8 cellular contexts compared by ENCODE assay signal in the genomic region with DNA sequence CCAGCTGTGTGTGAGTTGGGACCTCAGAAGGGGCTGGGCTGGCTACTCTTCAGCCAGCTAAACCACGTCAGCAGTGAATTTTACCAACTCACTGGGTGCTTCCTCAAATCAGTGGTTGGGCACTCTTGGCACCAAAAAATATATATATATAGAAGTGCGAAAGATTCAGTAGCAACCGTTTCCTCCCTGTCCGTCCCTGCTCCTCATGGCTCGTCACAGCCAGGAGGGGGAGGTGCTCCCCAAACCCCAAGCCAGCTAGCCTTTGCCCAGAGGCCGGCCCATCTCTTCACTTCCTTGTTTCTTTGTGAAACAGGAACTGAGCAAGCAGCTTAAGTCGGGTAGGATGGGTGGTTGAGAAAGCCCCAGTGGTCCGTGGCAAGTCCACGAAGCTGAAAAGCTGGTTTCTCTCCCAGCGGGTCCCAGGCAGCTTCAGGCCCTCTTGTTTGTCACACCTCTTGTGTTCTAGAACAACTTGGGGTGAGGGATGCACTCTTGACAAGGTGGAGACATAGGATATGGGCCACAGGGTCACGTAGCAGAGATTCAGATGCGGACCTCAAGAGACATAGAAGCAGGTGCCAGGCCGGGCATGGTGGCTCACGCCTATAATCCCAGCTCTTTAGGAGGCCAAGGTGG. TPM values are rescaled to one million over a fixed set of nuclear protein-coding genes. Genes with fewer than 3 reads are reported as not detected.
A peak's percentile ranks its signal among the peaks of the same experiment; 100 is the strongest.
DNase-seq lines count a peak whose midpoint lies in the region; ATAC-seq, FAIRE-seq and TF ChIP-seq lines count a peak whose summit lies in the region.

No MANE protein-coding gene starts in this region.

- peaks cover 0 to 5% (median 0%) of the 10 kb centered on the region in 7 donors for H3K27me3 ChIP-seq in heart right ventricle
- no peaks in the 10 kb centered on the region for H3K27me3 ChIP-seq in thymus (ENCODE audit: control insufficient read depth, insufficient read depth)

- no peak for TF ChIP-seq CTCF in heart right ventricle (IDR thresholded peaks at IDR 0.05)

- H3K27ac ChIP-seq in heart right ventricle (peak overlapping the region in 3 of 10 donors; percentile 22 to 89 (median 55)), thymus (ENCODE audit: low read depth) (peak overlapping the region; percentile 85)

- H3K36me3 ChIP-seq in heart right ventricle (no peaks in the 10 kb centered on the region), thymus (ENCODE audit: control insufficient read depth, insufficient read depth) (no peaks in the 10 kb centered on the region)

- peak; percentile 45 for DNase-seq in activated T-cell treated with anti-CD3 and anti-CD28 coated beads, Interleukin-2, amount 50 U/mL, for 1 hour
- DNase-seq in activated T-cell treated with anti-CD3 and anti-CD28 coated beads for 4 hours (no peak), SKM-1 (lab: John Stamatoyannopoulos, UW; ENCODE audit: unreplicated experiment) (peak; percentile 85), heart right ventricle (peak; percentile 39 to 42), H54 (ENCODE audit: insufficient read length, low spot score) (no peak), HuH-7.5 (ENCODE audit: low spot score) (no peak)

- H3K9me3 ChIP-seq in heart right ventricle (no peaks in the 10 kb centered on the region), thymus (ENCODE audit: control insufficient read depth) (no peaks in the 10 kb centered on the region)

- peak; percentile 61 for ATAC-seq in HG02981 (IDR thresholded peaks at IDR 0.05; ENCODE audit: unreplicated experiment)
- ATAC-seq in heart right ventricle: peak in 6 of 8 donors; percentile 61 to 77 (median 64)

- WGBS in heart right ventricle, 2 donors: 69 to 79% methylated on average over 14 of the region's 14 CpGs
- WGBS in thymus: 46% methylated on average over 14 of the region's 14 CpGs

- H3K4me1 ChIP-seq in heart right ventricle (peaks cover 0 to 66% (median 0%) of the 10 kb centered on the region in 9 donors), thymus (ENCODE audit: control insufficient read depth, insufficient read depth, low read length) (peaks cover 53% of the 10 kb centered on the region)

- intact Hi-C loops in heart right ventricle (cut with DNase I): no loop called here

- FAIRE-seq in H54 (lab: Jason Lieb, UNC): no peak

- H3K4me3 ChIP-seq in heart right ventricle (no peak overlapping the region), thymus (ENCODE audit: low read length) (no peak overlapping the region)

- no peak for TF ChIP-seq POLR2A in H54 (IDR thresholded peaks at IDR 0.05; ENCODE audit: low read depth, low read length)

RNA-seq across cellular contexts. Expression of a gene that starts 6.8 kb away (rescaled TPM):
- 10 to 100 TPM in 1 of 10 donors, 1 to 10 TPM in 6, under 1 TPM in 3; 0.57 to 15.3 (median 2.3) TPM for total RNA-seq in heart right ventricle
- 1 to 10 TPM in 1 of 2 donors, under 1 TPM in 1; 0.88 to 1.9 TPM for polyA plus RNA-seq in heart right ventricle
- polyA plus RNA-seq in thymus: 58.2 TPM

RNA-seq across cellular contexts. Expression of a gene that starts 34.1 kb away (rescaled TPM):
- 1 to 10 TPM in 1 of 10 donors, under 1 TPM in 9; 0.18 to 2.2 (median 0.52) TPM for total RNA-seq in heart right ventricle
- polyA plus RNA-seq in heart right ventricle (under 1 TPM; 0.22 to 0.99 TPM), thymus (0.62 TPM)

Comparison
In these comparisons a context has a peak if more than half of its experiments do, and no peak if none do; other contexts are left out.
1. DNase-seq: peak in activated T-cell treated with anti-CD3 and anti-CD28 coated beads, Interleukin-2, amount 50 U/mL, for 1 hour (single experiment), SKM-1 (single experiment) and heart right ventricle (2 of 2); none in activated T-cell treated with anti-CD3 and anti-CD28 coated beads for 4 hours (single experiment), H54 (single experiment) and HuH-7.5 (single experiment).
2. RNA of a gene that starts 6.8 kb away (polyA plus RNA-seq): 58.2 TPM in thymus (single experiment); 0.88 to 1.9 TPM in heart right ventricle; every median in the first group is over 10 times any median in the second.